In the genomic region with DNA sequence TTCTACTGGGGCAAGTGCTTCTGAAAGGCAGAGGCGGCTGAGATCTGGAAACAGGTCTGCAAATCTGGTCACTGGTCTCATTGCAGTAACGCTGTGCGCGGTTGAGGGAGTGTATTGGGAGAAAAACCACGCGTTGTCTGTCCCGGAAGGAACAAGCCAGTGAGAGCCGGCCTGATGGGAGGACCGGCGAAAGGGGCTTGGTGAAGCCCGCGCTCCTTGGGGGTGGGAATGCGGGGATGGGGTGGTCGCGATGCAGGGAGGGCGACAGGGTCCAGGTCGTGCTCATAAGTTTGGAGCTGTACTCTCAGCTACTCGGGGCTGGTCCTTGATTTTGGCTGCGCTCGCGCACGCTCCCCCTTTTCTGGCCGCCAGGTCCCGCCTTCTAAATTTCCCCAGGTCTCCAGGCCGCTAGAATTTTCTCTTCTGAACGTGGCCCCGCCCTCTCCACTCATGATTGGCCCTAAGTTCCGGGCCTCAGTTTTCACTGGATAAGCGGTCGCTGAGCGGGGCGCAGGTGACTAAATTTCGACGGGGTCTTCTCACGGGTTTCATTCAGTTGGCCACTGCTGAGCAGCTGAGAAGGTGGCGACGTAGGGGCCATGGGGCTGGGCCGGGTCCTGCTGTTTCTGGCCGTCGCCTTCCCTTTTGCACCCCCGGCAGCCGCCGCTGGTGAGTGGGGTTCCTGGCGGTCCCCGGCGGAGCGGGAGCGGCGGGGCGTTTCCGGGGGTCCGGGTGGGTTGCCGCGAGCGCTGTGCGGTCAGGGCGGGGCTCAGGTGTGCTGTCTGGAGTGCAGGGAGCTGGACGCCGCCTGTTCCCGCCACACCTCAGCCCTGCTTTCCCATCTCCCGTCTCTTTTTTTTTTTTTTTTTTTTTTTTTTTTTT, we compare ENCODE assay signal across 8 cellular contexts. TPM values are rescaled to one million over a fixed set of nuclear protein-coding genes. Genes with fewer than 3 reads are reported as not detected.
A peak's percentile ranks its signal among the peaks of the same experiment; 100 is the strongest.
DNase-seq lines count a peak whose midpoint lies in the region; ATAC-seq and TF ChIP-seq lines count a peak whose summit lies in the region.

Gene MICB, plus strand, starts transcription at position 551 of the 882 bp plus-strand sequence. Its CDS starts 49 bp downstream, at position 600.

- H3K4me1 ChIP-seq in lung (ENCODE audit: control insufficient read depth in 2 of 2, insufficient read depth in 2 of 2, low read length in 2 of 2), result peaks cover 0 to 7% of the 10 kb centered on the region in 2 donors

- H3K9me3 Mint-ChIP-seq in activated CD8-positive, alpha-beta T cell treated with anti-CD3 and anti-CD28 coated beads, Interleukin-2, amount 10 ng/mL, durations not matched to agents 7 days and 5 days (ENCODE audit: insufficient read depth), result no peaks in the 10 kb centered on the region

- H3K27me3 Mint-ChIP-seq in activated CD8-positive, alpha-beta T cell treated with anti-CD3 and anti-CD28 coated beads, Interleukin-2, amount 10 ng/mL, durations not matched to agents 7 days and 5 days (ENCODE audit: low read depth), result no peaks in the 10 kb centered on the region

- H3K36me3 ChIP-seq in lung (ENCODE audit: control insufficient read depth in 2 of 2, insufficient read depth in 2 of 2, low read length in 2 of 2), result no peaks in the 10 kb centered on the region

- H3K27ac ChIP-seq in lung (ENCODE audit: low read depth in 1 of 2, low read length in 1 of 2), result peak within 1 kb of the TSS in 1 of 2 donors; percentile 63

- peak; percentile 83 for DNase-seq in GM10266 (ENCODE audit: extremely low spot score)
- DNase-seq in NCI-H2227 treated with DMSO at 0.1 percent for 48 hours (lab: John Stamatoyannopoulos, UW), result peak; percentile 92
- DNase-seq in activated CD8-positive, alpha-beta T cell treated with anti-CD3 and anti-CD28 coated beads, Interleukin-2, amount 10 ng/mL, durations not matched to agents 7 days and 5 days, result peak; percentile 91
- peak; percentile 88 for DNase-seq in effector CD4-positive, alpha-beta T cell
- peak; percentile 84 for DNase-seq in lung (ENCODE audit: low spot score)
- peak; percentile 65 for DNase-seq in stimulated activated CD8-positive, alpha-beta memory T cell treated with anti-CD3 and anti-CD28 coated beads, Interleukin-12 subunit alpha, Interleukin-12 subunit beta, amount 100 ng/mL, for 24 hours (ENCODE audit: extremely low read depth)

- peak; percentile 59 for ATAC-seq in HG02759 (IDR thresholded peaks at IDR 0.05; ENCODE audit: unreplicated experiment)
- peak; percentile 73 for ATAC-seq in activated CD8-positive, alpha-beta T cell treated with anti-CD3 and anti-CD28 coated beads, Interleukin-2, amount 10 ng/mL, durations not matched to agents 7 days and 5 days
- ATAC-seq in lung (ENCODE audit: insufficient read depth, low FRiP score), result peak; percentile 59
- ATAC-seq in HG03520 (IDR thresholded peaks at IDR 0.05; ENCODE audit: unreplicated experiment), result no peak

- no peaks in the 10 kb centered on the region for H3K9me3 ChIP-seq in lung (ENCODE audit: control insufficient read depth in 2 of 2, insufficient read depth in 1 of 2, low read length in 1 of 2)

- peak within 1 kb of the TSS; percentile 83 for H3K27ac Mint-ChIP-seq in activated CD8-positive, alpha-beta T cell treated with anti-CD3 and anti-CD28 coated beads, Interleukin-2, amount 10 ng/mL, durations not matched to agents 7 days and 5 days

- H3K4me3 Mint-ChIP-seq in activated CD8-positive, alpha-beta T cell treated with anti-CD3 and anti-CD28 coated beads, Interleukin-2, amount 10 ng/mL, durations not matched to agents 7 days and 5 days, result peak within 1 kb of the TSS; percentile 91

- peaks cover 67% of the 10 kb centered on the region for H3K4me1 Mint-ChIP-seq in activated CD8-positive, alpha-beta T cell treated with anti-CD3 and anti-CD28 coated beads, Interleukin-2, amount 10 ng/mL, durations not matched to agents 7 days and 5 days (ENCODE audit: low read depth)

- peaks cover 53% of the 10 kb centered on the region for H3K36me3 Mint-ChIP-seq in activated CD8-positive, alpha-beta T cell treated with anti-CD3 and anti-CD28 coated beads, Interleukin-2, amount 10 ng/mL, durations not matched to agents 7 days and 5 days (ENCODE audit: low read depth)

- no peaks in the 10 kb centered on the region for H3K27me3 ChIP-seq in lung (ENCODE audit: control insufficient read depth, insufficient read depth)

- TF ChIP-seq CTCF in GM10266 (IDR thresholded peaks at IDR 0.05; ENCODE audit: control insufficient read depth, insufficient read depth, low read depth, missing control alignments) (no peak), lung (IDR thresholded peaks at IDR 0.05; ENCODE audit: control extremely low read depth, extremely low read depth) (no peak)

- CTCF ChIA-PET in activated CD8-positive, alpha-beta T cell treated with anti-CD3 and anti-CD28 coated beads, Interleukin-2, amount 10 ng/mL, durations not matched to agents 7 days and 5 days (lab: Charles Lee), result interaction anchor here (0.6 to 1.7 kb wide), 7 partner anchors 20 to 82 kb away, joined by 3 to 6 read pairs (median 4); partner anchors contain the start of genes DDX39B and MCCD1

- POLR2A ChIA-PET in activated CD8-positive, alpha-beta T cell treated with anti-CD3 and anti-CD28 coated beads, Interleukin-2, amount 10 ng/mL, durations not matched to agents 7 days and 5 days (lab: Charles Lee), result interaction anchor here (0.5 to 1.9 kb wide), 8 partner anchors 34 to 681 kb away, joined by 3 to 13 read pairs (median 4); partner anchors contain the start of genes DDX39B and LTB

- peak within 1 kb of the TSS; percentile 67 for H3K4me3 ChIP-seq in lung

- 1% methylated on average over 55 to 61 of the region's 61 CpGs for WGBS in lung, 2 donors

RNA-seq across cellular contexts. Expression of gene MICB, which starts in this region (rescaled TPM):
- total RNA-seq in activated CD8-positive, alpha-beta T cell treated with anti-CD3 and anti-CD28 coated beads, Interleukin-2, amount 10 ng/mL, durations not matched to agents 7 days and 5 days, result 10 to 100 TPM; 49.0 TPM
- total RNA-seq in lung, result 1 to 10 TPM; 5.3 to 9.6 TPM
- 10 to 100 TPM in 1 of 2 donors, 1 to 10 TPM in 1; 3.8 to 10.2 TPM for polyA plus RNA-seq in lung

Comparison
In these comparisons a context has a peak if more than half of its experiments do, and no peak if none do; other contexts are left out.
1. RNA of gene MICB (total RNA-seq): 49.0 TPM in activated CD8-positive, alpha-beta T cell treated with anti-CD3 and anti-CD28 coated beads, Interleukin-2, amount 10 ng/mL, durations not matched to agents 7 days and 5 days; 5.3 to 9.6 TPM in lung; every median in the first group is over 4 times any median in the second.
2. Peak in every context shown above with its lines, with median percentiles within 50 percentile points of each other: DNase-seq.